17 cellular contexts compared by ENCODE assay signal in the genomic region with DNA sequence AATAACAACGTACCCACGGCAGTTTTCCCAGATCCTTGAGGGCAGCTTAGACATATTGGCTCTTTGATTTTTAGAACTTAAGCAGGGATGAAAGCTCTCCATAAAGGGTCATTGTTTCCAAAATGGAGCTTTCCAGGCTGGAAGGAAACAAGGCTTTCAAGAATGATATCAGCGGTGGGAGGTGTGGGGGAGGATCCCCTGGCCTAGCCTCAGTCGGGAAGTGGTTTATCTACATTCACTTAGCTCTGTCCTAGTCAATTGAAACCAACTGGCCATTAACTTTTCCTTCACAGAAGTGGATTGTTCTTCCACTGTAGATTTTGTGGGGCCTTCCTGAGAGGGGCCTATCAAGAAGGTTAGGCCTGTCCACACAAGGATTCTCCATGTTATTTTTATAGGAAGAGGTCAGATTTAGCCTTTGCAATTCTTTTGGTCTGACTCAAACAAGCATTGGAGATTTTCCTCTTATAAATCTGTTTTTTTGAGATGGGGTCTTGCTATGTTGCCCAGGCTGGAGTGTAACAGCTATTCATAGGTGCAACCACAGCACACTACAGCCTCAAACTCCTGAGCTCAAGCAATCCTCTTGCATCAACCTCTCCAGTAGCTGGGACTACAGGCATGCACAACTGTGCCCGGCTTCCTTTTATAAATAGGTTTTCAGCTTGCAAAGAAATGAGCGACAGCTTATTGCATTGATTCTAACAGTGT.
A peak's percentile ranks its signal among the peaks of the same experiment; 100 is the strongest.
DNase-seq lines count a peak whose midpoint lies in the region; ATAC-seq, FAIRE-seq and TF ChIP-seq lines count a peak whose summit lies in the region.
"Had no signal": no experiment of that assay in that cellular context is flagged by ENCODE, and none has a peak within 500 bp of the region (broad histone marks: within the 10 kb centered on the region; RNA-seq: fewer than 3 reads in every experiment).

No MANE protein-coding gene starts in this region.

- intact Hi-C loops in heart left ventricle (cut with DNase I) (loop anchor here in 8 of 10 donors (5.0 to 10.0 kb wide), 4 partner anchors 120 to 378 kb away; a partner anchor contains a TSS), Right ventricle myocardium inferior (cut with DNase I) (loop anchor here (5.0 to 10.0 kb wide), 2 partner anchors 120 to 373 kb away; a partner anchor contains a TSS), K562 (cut with micrococcal nuclease) (no loop called here), testis (cut with DNase I; ENCODE audit: low total_unique reads) (no loop called here)

- H3K9me1 ChIP-seq in K562 (ENCODE audit: control insufficient read depth, insufficient read depth, low read length) = no peaks in the 10 kb centered on the region

- no peak overlapping the region for H3K4me3 ChIP-seq in heart left ventricle
- H3K4me3 ChIP-seq in K562 = no peak overlapping the region
- H3K4me3 ChIP-seq in liver (ENCODE audit: low read depth in 1 of 3, low read length in 3 of 3) = no peak overlapping the region
- H3K4me3 ChIP-seq in testis = no peak overlapping the region
- H3K4me3 ChIP-seq: BLaER1, GM23248, SJCRH30 had no signal

- peaks cover 15% of the 10 kb centered on the region for H3K4me1 Mint-ChIP-seq in activated CD8-positive, alpha-beta memory T cell treated with anti-CD3 and anti-CD28 coated beads, Interleukin-2, amount 10 ng/mL, durations not matched to agents 7 days and 5 days

- no peak overlapping the region for H2AFZ ChIP-seq in K562 (ENCODE audit: low read depth, low read length)
- H2AFZ ChIP-seq: GM23248 had no signal

- H3K27ac ChIP-seq in heart left ventricle (peak overlapping the region in 11 of 12 donors; percentile 8 to 67 (median 35)), K562 (ENCODE audit: extremely low read depth, low read depth, low read length) (no peak overlapping the region), liver (ENCODE audit: low read depth in 1 of 2, low read length in 2 of 2) (no peak overlapping the region), testis (no peak overlapping the region)
- H3K27ac ChIP-seq: 22Rv1, BLaER1, SJCRH30 had no signal

- no peak overlapping the region for H3K27ac Mint-ChIP-seq in activated CD8-positive, alpha-beta memory T cell treated with anti-CD3 and anti-CD28 coated beads, Interleukin-2, amount 10 ng/mL, durations not matched to agents 7 days and 5 days
- H3K27ac Mint-ChIP-seq: CD8-positive, alpha-beta memory T cell had no signal

- DNase-seq in heart left ventricle = peak in 3 of 5 donors; percentile 28 to 50 (median 41)
- DNase-seq in Right ventricle myocardium inferior (ENCODE audit: missing footprints) = no peak
- DNase-seq in K562 (ENCODE audit: extremely low read depth in 1 of 4, low spot score in 3 of 4) = peak in 1 of 4 experiments; percentile 12
- peak; percentile 81 for DNase-seq in testis
- DNase-seq in activated CD8-positive, alpha-beta memory T cell treated with anti-CD3 and anti-CD28 coated beads, Interleukin-2, amount 10 ng/mL, durations not matched to agents 7 days and 5 days = no peak
- DNase-seq in MV-4-11 (lab: John Stamatoyannopoulos, UW) = no peak
- DNase-seq: CD8-positive, alpha-beta memory T cell; GM23248; Kasumi-1; NCI-H1417 treated with DMSO at 0.1 percent for 48 hours; NCI-H2029; NCI-H2171 treated with DMSO at 0.1 percent for 48 hours; SJCRH30 had no signal

- CTCF ChIA-PET in K562 (lab: Yijun Ruan, JAX; ENCODE audit: low intra/inter-chr PET ratio) = no interaction called here
- CTCF ChIA-PET in activated CD8-positive, alpha-beta memory T cell treated with anti-CD3 and anti-CD28 coated beads, Interleukin-2, amount 10 ng/mL, durations not matched to agents 7 days and 5 days (lab: Charles Lee) = no interaction called here

- 0 out of 2 replicates have a peak, but pooled peaks have one; percentile 18 for TF ChIP-seq EP300 in K562 (IDR thresholded peaks at IDR 0.05; ENCODE audit: low read length)

- in situ Hi-C loops in K562 (cut with MboI) = no loop called here

- H3K36me3 Mint-ChIP-seq in activated CD8-positive, alpha-beta memory T cell treated with anti-CD3 and anti-CD28 coated beads, Interleukin-2, amount 10 ng/mL, durations not matched to agents 7 days and 5 days = no peaks in the 10 kb centered on the region

- peaks cover 0 to 56% (median 17%) of the 10 kb centered on the region in 12 donors for H3K4me1 ChIP-seq in heart left ventricle
- no peaks in the 10 kb centered on the region; a peak in 1 of 5 replicates for H3K4me1 ChIP-seq in K562 (replicated peaks in 1 of 2; ENCODE audit: control insufficient read depth in 2 of 2, insufficient read depth in 2 of 2, low read length in 2 of 2)
- H3K4me1 ChIP-seq in liver (ENCODE audit: control insufficient read depth in 4 of 4, insufficient read depth in 4 of 4, low read length in 3 of 4) = peaks cover 6 to 27% (median 18%) of the 10 kb centered on the region in 4 donors
- no peaks in the 10 kb centered on the region for H3K4me1 ChIP-seq in testis
- H3K4me1 ChIP-seq: SJCRH30 had no signal

- H3K4me2 ChIP-seq in K562 (ENCODE audit: insufficient read depth, low read length) = no peak overlapping the region
- H3K4me2 ChIP-seq: BLaER1 had no signal

- H3K9ac ChIP-seq in K562 (ENCODE audit: insufficient read depth in 1 of 2, low read depth in 2 of 2, low read length in 2 of 2) (no peak overlapping the region), liver (ENCODE audit: low read depth in 1 of 2, low read length in 2 of 2) (no peak overlapping the region)
- H3K9ac ChIP-seq: BLaER1, GM23248 had no signal

- no peak for FAIRE-seq in K562 (lab: Jason Lieb, UNC)

- POLR2A ChIA-PET in K562 (lab: Yijun Ruan, JAX) = interaction anchor here (1.4 kb wide), 1 partner anchor 9 kb away, joined by 3 read pairs; no protein-coding TSS in a partner anchor

- BruUV-seq in K562 (replicated peaks; lab: Mats Ljungman, UMichigan) = no TSS peak

- H3K27me3 Mint-ChIP-seq in activated CD8-positive, alpha-beta memory T cell treated with anti-CD3 and anti-CD28 coated beads, Interleukin-2, amount 10 ng/mL, durations not matched to agents 7 days and 5 days = peaks cover 2% of the 10 kb centered on the region

- H4K20me1 ChIP-seq in K562 (replicated peaks; ENCODE audit: control insufficient read depth, insufficient read depth, low read length) = no peaks in the 10 kb centered on the region
- H4K20me1 ChIP-seq: BLaER1 had no signal

- H3K9me3 Mint-ChIP-seq in activated CD8-positive, alpha-beta memory T cell treated with anti-CD3 and anti-CD28 coated beads, Interleukin-2, amount 10 ng/mL, durations not matched to agents 7 days and 5 days (ENCODE audit: low read depth) = no peaks in the 10 kb centered on the region

- no peak for TF ChIP-seq CTCF in heart left ventricle (IDR thresholded peaks at IDR 0.05)
- no peak for TF ChIP-seq CTCF in K562 (IDR thresholded peaks at IDR 0.05 in 2 of 3, conservative IDR thresholded peaks at IDR 0.05 in 1 of 3; ENCODE audit: insufficient read depth in 2 of 3, low read depth in 1 of 3, low read length in 3 of 3)
- TF ChIP-seq CTCF in liver (IDR thresholded peaks at IDR 0.05; ENCODE audit: low read depth, low read length, missing input control) = no peak
- TF ChIP-seq CTCF in testis (IDR thresholded peaks at IDR 0.05) = no peak

- no peaks in the 10 kb centered on the region for H3K79me2 ChIP-seq in K562 (ENCODE audit: control insufficient read depth, insufficient read depth, low read length)

- TF ChIP-seq POLR2A in heart left ventricle (IDR thresholded peaks at IDR 0.05) (no peak), K562 (conservative IDR thresholded peaks at IDR 0.05) (no peak), testis (IDR thresholded peaks at IDR 0.05) (no peak)

- 67 to 79% (median 74%) methylated on average over 6 of the region's 6 CpGs for WGBS in heart left ventricle, 4 donors
- 4% methylated on average over 6 of the region's 6 CpGs for WGBS in K562 (ENCODE audit: insufficient coverage, low coverage, missing lambda C conversion rate)
- WGBS in liver = 88% methylated on average over 6 of the region's 6 CpGs
- WGBS in testis, 2 donors = 75 to 81% methylated on average over 6 of the region's 6 CpGs

- TF ChIP-seq RAD21 in K562 (CRISPR knock-in tag; conservative IDR thresholded peaks at IDR 0.05 in 1 of 2, IDR thresholded peaks at IDR 0.05 in 1 of 2) (no peak), liver (IDR thresholded peaks at IDR 0.05) (no peak)

- ATAC-seq in heart left ventricle = peak in 2 of 4 donors; percentile 53 to 69
- no peak for ATAC-seq in Right ventricle myocardium inferior
- peak; percentile 46; the same call in 1 of the 3 replicates for ATAC-seq in K562
- ATAC-seq in activated CD8-positive, alpha-beta memory T cell treated with anti-CD3 and anti-CD28 coated beads, Interleukin-2, amount 10 ng/mL, durations not matched to agents 7 days and 5 days = no peak
- no peak for ATAC-seq in HG02798 (IDR thresholded peaks at IDR 0.05; ENCODE audit: poor library complexity, unreplicated experiment)

- H3K4me3 Mint-ChIP-seq in activated CD8-positive, alpha-beta memory T cell treated with anti-CD3 and anti-CD28 coated beads, Interleukin-2, amount 10 ng/mL, durations not matched to agents 7 days and 5 days = no peak overlapping the region
- H3K4me3 Mint-ChIP-seq: CD8-positive, alpha-beta memory T cell had no signal

- H3K36me3 ChIP-seq in heart left ventricle = no peaks in the 10 kb centered on the region
- no peaks in the 10 kb centered on the region for H3K36me3 ChIP-seq in K562 (ENCODE audit: control insufficient read depth, insufficient read depth, low read length)
- no peaks in the 10 kb centered on the region for H3K36me3 ChIP-seq in liver (ENCODE audit: control insufficient read depth in 4 of 4, insufficient read depth in 3 of 4, low read depth in 1 of 4, low read length in 3 of 4)
- no peaks in the 10 kb centered on the region for H3K36me3 ChIP-seq in testis (ENCODE audit: low read depth, missing control alignments)
- H3K36me3 ChIP-seq: BLaER1, SJCRH30 had no signal

- H3K9me3 ChIP-seq in heart left ventricle (no peaks in the 10 kb centered on the region), K562 (replicated peaks; ENCODE audit: control insufficient read depth, insufficient read depth, low read depth, low read length) (no peaks in the 10 kb centered on the region), liver (ENCODE audit: control insufficient read depth in 4 of 4, low read length in 3 of 4) (no peaks in the 10 kb centered on the region), testis (no peaks in the 10 kb centered on the region)
- H3K9me3 ChIP-seq: BLaER1, SJCRH30 had no signal

- H3K27me3 ChIP-seq in heart left ventricle (no peaks in the 10 kb centered on the region), K562 (ENCODE audit: control insufficient read depth in 2 of 2, insufficient read depth in 2 of 2, low read length in 2 of 2) (peaks cover 0 to 4% of the 10 kb centered on the region in 2 experiments; a peak in 1 of 5 replicates), liver (ENCODE audit: control insufficient read depth in 4 of 4, insufficient read depth in 4 of 4, low read length in 3 of 4) (no peaks in the 10 kb centered on the region), testis (no peaks in the 10 kb centered on the region)
- H3K27me3 ChIP-seq: BLaER1 had no signal

TF ChIP-seq in liver, 16 proteins besides CTCF, POLR2A, EP300 and RAD21:
- peak; percentile 14 for TF ChIP-seq YY1 (IDR thresholded peaks at IDR 0.05)
- no peak for TF ChIP-seq SP1 (IDR thresholded peaks at IDR 0.05)
TF ChIP-seq in liver: peak in this region for 1.

Comparison
In these comparisons a context has a peak if more than half of its experiments do, and no peak if none do; other contexts are left out.
1. DNase-seq: peak in heart left ventricle (3 of 5) and testis (single experiment); none in Right ventricle myocardium inferior (single experiment), activated CD8-positive, alpha-beta memory T cell treated with anti-CD3 and anti-CD28 coated beads, Interleukin-2, amount 10 ng/mL, durations not matched to agents 7 days and 5 days (single experiment) and MV-4-11 (single experiment).
2. H3K27ac ChIP-seq: peak in heart left ventricle (11 of 12); none in K562 (single experiment), liver (0 of 2) and testis (0 of 2).
3. intact Hi-C loops: an anchor here in heart left ventricle (5.0 to 10.0 kb wide) and Right ventricle myocardium inferior (5.0 to 10.0 kb wide); none called in K562 and testis.